In genomic region chr13:73658639-73659038, GRCh38 we compare ENCODE assay signal across 24 cellular contexts.
"Had no signal": no experiment of that assay in that cellular context is flagged by ENCODE, and none has a peak within 500 bp of the region (broad histone marks: within the 10 kb centered on the region; RNA-seq: fewer than 3 reads in every experiment).

No MANE protein-coding gene starts in this region.

- H3K9me3 Mint-ChIP-seq: nephron; stimulated activated effector memory CD8-positive, alpha-beta T cell treated with anti-CD3 and anti-CD28 coated beads, Interleukin-12 subunit alpha, Interleukin-12 subunit beta, amount 100 ng/mL, for 72 hours; stimulated activated naive CD8-positive, alpha-beta T cell treated with anti-CD3 and anti-CD28 coated beads, Interleukin-15, Interleukin-2, amounts not matched to agents 100 ng/mL and 50 ng/mL, for 24 hours had no signal

- DNase-seq: natural killer cell; ovary; right lobe of liver; sigmoid colon; small intestine; stimulated activated CD4-positive, alpha-beta T cell treated with anti-CD3 and anti-CD28 coated beads, Interleukin-15, amount 100 ng/mL, for 24 hours; stimulated activated CD4-positive, alpha-beta T cell treated with anti-CD3 and anti-CD28 coated beads, Interleukin-2, amount 100 ng/mL, for 24 hours; stimulated activated CD4-positive, alpha-beta T cell treated with anti-CD3 and anti-CD28 coated beads, Interleukin-2, amount 100 ng/mL, for 48 hours; stimulated activated CD4-positive, alpha-beta T cell treated with anti-CD3 and anti-CD28 coated beads, Interleukin-4, amount 100 ng/mL, for 24 hours; stimulated activated naive B cell treated with anti-CD40 and anti-IgM and Interleukin-4, amounts not matched to agents 10 μg/mL and 1 μg/mL and 100 μg/mL, for 72 hours; stimulated activated naive CD4-positive, alpha-beta T cell treated with Interleukin-2 at 50 U/mL for 16 hours; stomach; trophoblast cell; upper lobe of left lung had no signal

- H3K4me3 Mint-ChIP-seq: natural killer cell; nephron; neural progenitor cell; stimulated activated effector memory CD8-positive, alpha-beta T cell treated with anti-CD3 and anti-CD28 coated beads, Interleukin-12 subunit alpha, Interleukin-12 subunit beta, amount 100 ng/mL, for 72 hours; stimulated activated naive B cell treated with anti-CD40 and anti-IgM and Interleukin-4, amounts not matched to agents 10 μg/mL and 1 μg/mL and 100 μg/mL, for 72 hours; stimulated activated naive CD8-positive, alpha-beta T cell treated with anti-CD3 and anti-CD28 coated beads, Interleukin-15, Interleukin-2, amounts not matched to agents 100 ng/mL and 50 ng/mL, for 24 hours had no signal

- H3K27ac Mint-ChIP-seq: natural killer cell; nephron; neural progenitor cell; progenitor cell of endocrine pancreas; stimulated activated effector memory CD8-positive, alpha-beta T cell treated with anti-CD3 and anti-CD28 coated beads, Interleukin-12 subunit alpha, Interleukin-12 subunit beta, amount 100 ng/mL, for 72 hours; stimulated activated naive B cell treated with anti-CD40 and anti-IgM and Interleukin-4, amounts not matched to agents 10 μg/mL and 1 μg/mL and 100 μg/mL, for 72 hours; stimulated activated naive CD8-positive, alpha-beta T cell treated with anti-CD3 and anti-CD28 coated beads, Interleukin-15, Interleukin-2, amounts not matched to agents 100 ng/mL and 50 ng/mL, for 24 hours had no signal

- H3K27me3 ChIP-seq: neural progenitor cell, ovary, right lobe of liver, sigmoid colon, stomach, thyroid gland, upper lobe of left lung, vagina had no signal

- H3K9me3 ChIP-seq: ovary, psoas muscle, right lobe of liver, sigmoid colon, stomach, thoracic aorta, thyroid gland, upper lobe of left lung, vagina had no signal

- H3K36me3 ChIP-seq: neural progenitor cell, ovary, right lobe of liver, sigmoid colon, stomach, thoracic aorta, thyroid gland, upper lobe of left lung, vagina had no signal

- H3K36me3 Mint-ChIP-seq: natural killer cell; neural progenitor cell; stimulated activated effector memory CD8-positive, alpha-beta T cell treated with anti-CD3 and anti-CD28 coated beads, Interleukin-12 subunit alpha, Interleukin-12 subunit beta, amount 100 ng/mL, for 72 hours; stimulated activated naive B cell treated with anti-CD40 and anti-IgM and Interleukin-4, amounts not matched to agents 10 μg/mL and 1 μg/mL and 100 μg/mL, for 72 hours had no signal

- H3K4me3 ChIP-seq: neural progenitor cell, ovary, psoas muscle, right lobe of liver, sigmoid colon, stomach, thoracic aorta, thyroid gland, upper lobe of left lung, vagina had no signal

- H3K4me1 ChIP-seq: neural progenitor cell, parathyroid adenoma, psoas muscle, right lobe of liver, sigmoid colon, stomach, thyroid gland, upper lobe of left lung, vagina had no signal

- ATAC-seq: natural killer cell; right lobe of liver; stimulated activated effector memory CD8-positive, alpha-beta T cell treated with anti-CD3 and anti-CD28 coated beads, Interleukin-12 subunit alpha, Interleukin-12 subunit beta, amount 100 ng/mL, for 72 hours; stimulated activated naive B cell treated with anti-CD40 and anti-IgM and Interleukin-4, amounts not matched to agents 10 μg/mL and 1 μg/mL and 100 μg/mL, for 72 hours had no signal

- H3K79me2 ChIP-seq: parathyroid adenoma had no signal

- H3K9ac ChIP-seq: neural progenitor cell, parathyroid adenoma had no signal

- H3K4me1 Mint-ChIP-seq: natural killer cell, neural progenitor cell had no signal

- H3K27ac ChIP-seq: neural progenitor cell, ovary, parathyroid adenoma, psoas muscle, right lobe of liver, sigmoid colon, stomach, thoracic aorta, thyroid gland, upper lobe of left lung, vagina had no signal

- H3K4me2 ChIP-seq: neural progenitor cell had no signal

- H3K27me3 Mint-ChIP-seq: progenitor cell of endocrine pancreas had no signal

- H2AFZ ChIP-seq: neural progenitor cell, parathyroid adenoma had no signal
